ENCODE assay signal across 25 cellular contexts in the genomic region with DNA sequence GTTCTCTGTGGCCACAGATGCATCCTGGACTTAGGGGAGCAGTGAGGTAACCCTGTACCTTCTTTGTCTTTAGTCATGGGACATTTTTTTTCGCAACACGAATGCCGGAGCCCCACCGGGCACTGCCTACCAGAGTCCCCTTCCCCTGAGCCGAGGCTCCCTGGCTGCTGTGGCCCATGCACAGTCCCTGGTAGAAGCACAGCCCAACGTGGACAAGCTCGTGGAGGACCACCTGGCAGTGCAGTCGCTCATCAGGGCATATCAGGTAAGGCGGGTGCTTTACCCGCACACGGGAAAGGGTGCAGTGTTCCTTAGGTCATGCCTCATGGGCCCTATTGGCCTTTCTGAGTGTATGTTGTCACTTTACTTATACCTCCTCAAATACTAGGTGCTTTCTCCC.
"Had no signal": no experiment of that assay in that cellular context is flagged by ENCODE, and none has a peak within 500 bp of the region (broad histone marks: within the 10 kb centered on the region; RNA-seq: fewer than 3 reads in every experiment).

No MANE protein-coding gene starts in this region.

- H3K27me3 Mint-ChIP-seq: activated CD4-positive, alpha-beta T cell treated with anti-CD3 and anti-CD28 coated beads, Interleukin-2, amount 10 ng/mL, durations not matched to agents 7 days and 5 days; activated naive CD8-positive, alpha-beta T cell treated with anti-CD3 and anti-CD28 coated beads, Interleukin-2, amount 50 U/mL, for 24 hours; natural killer cell treated with Interleukin-12 subunit alpha and Interleukin-12 subunit beta and Interleukin-15 and Interleukin-18, amount 100 ng/mL, for 72 hours had no signal

- H3K27ac Mint-ChIP-seq: mesothelial cell of epicardium had no signal

- ATAC-seq: activated CD8-positive, alpha-beta T cell treated with anti-CD3 and anti-CD28 coated beads, Interleukin-2, amount 10 ng/mL, durations not matched to agents 7 days and 5 days; activated naive CD8-positive, alpha-beta T cell treated with anti-CD3 and anti-CD28 coated beads, Interleukin-2, amount 50 U/mL, for 24 hours; left colon; natural killer cell treated with Interleukin-12 subunit alpha and Interleukin-12 subunit beta and Interleukin-15 and Interleukin-18, amount 100 ng/mL, for 72 hours; SK-N-SH treated with all-trans-retinoic acid at 6 μM for 48 hours had no signal

- H3K27ac ChIP-seq: esophagus muscularis mucosa, tibial artery, uterus had no signal

- DNase-seq: activated CD4-positive, alpha-beta T cell treated with anti-CD3 and anti-CD28 coated beads, Interleukin-2, amount 10 ng/mL, durations not matched to agents 7 days and 5 days; activated CD8-positive, alpha-beta memory T cell treated with anti-CD3 and anti-CD28 coated beads, Interleukin-2, amount 50 U/mL, for 4 hours; activated CD8-positive, alpha-beta T cell treated with anti-CD3 and anti-CD28 coated beads, Interleukin-2, amount 10 ng/mL, durations not matched to agents 7 days and 5 days; activated naive CD4-positive, alpha-beta T cell; activated naive CD8-positive, alpha-beta T cell treated with anti-CD3 and anti-CD28 coated beads, Interleukin-2, amount 50 U/mL, for 24 hours; anterior cingulate cortex; cortex of kidney; effector CD4-positive, alpha-beta T cell; left colon; occipital lobe; posterior cingulate gyrus; retina; spleen; stimulated activated naive CD4-positive, alpha-beta T cell treated with Interleukin-2 at 50 U/mL for 16 hours; substantia nigra; T-helper 1 cell; T1000; tibial artery; uterus had no signal

- H3K9me3 ChIP-seq: esophagus muscularis mucosa, spleen, tibial artery, uterus had no signal

- H3K9me3 Mint-ChIP-seq: activated CD4-positive, alpha-beta T cell treated with anti-CD3 and anti-CD28 coated beads, Interleukin-2, amount 10 ng/mL, durations not matched to agents 7 days and 5 days; activated naive CD8-positive, alpha-beta T cell treated with anti-CD3 and anti-CD28 coated beads, Interleukin-2, amount 50 U/mL, for 24 hours; brain; mesothelial cell of epicardium; natural killer cell treated with Interleukin-12 subunit alpha and Interleukin-12 subunit beta and Interleukin-15 and Interleukin-18, amount 100 ng/mL, for 72 hours had no signal

- H3K27me3 ChIP-seq: esophagus muscularis mucosa, spleen, tibial artery, uterus had no signal

- H3K4me3 Mint-ChIP-seq: activated CD4-positive, alpha-beta T cell treated with anti-CD3 and anti-CD28 coated beads, Interleukin-2, amount 10 ng/mL, durations not matched to agents 7 days and 5 days; activated CD8-positive, alpha-beta T cell treated with anti-CD3 and anti-CD28 coated beads, Interleukin-2, amount 10 ng/mL, durations not matched to agents 7 days and 5 days; activated naive CD8-positive, alpha-beta T cell treated with anti-CD3 and anti-CD28 coated beads, Interleukin-2, amount 50 U/mL, for 24 hours; brain; mesothelial cell of epicardium; natural killer cell treated with Interleukin-12 subunit alpha and Interleukin-12 subunit beta and Interleukin-15 and Interleukin-18, amount 100 ng/mL, for 72 hours had no signal

- H3K36me3 ChIP-seq: uterus had no signal

- H3K4me3 ChIP-seq: esophagus muscularis mucosa, lung, spleen, tibial artery, uterus had no signal
